In the genomic region with DNA sequence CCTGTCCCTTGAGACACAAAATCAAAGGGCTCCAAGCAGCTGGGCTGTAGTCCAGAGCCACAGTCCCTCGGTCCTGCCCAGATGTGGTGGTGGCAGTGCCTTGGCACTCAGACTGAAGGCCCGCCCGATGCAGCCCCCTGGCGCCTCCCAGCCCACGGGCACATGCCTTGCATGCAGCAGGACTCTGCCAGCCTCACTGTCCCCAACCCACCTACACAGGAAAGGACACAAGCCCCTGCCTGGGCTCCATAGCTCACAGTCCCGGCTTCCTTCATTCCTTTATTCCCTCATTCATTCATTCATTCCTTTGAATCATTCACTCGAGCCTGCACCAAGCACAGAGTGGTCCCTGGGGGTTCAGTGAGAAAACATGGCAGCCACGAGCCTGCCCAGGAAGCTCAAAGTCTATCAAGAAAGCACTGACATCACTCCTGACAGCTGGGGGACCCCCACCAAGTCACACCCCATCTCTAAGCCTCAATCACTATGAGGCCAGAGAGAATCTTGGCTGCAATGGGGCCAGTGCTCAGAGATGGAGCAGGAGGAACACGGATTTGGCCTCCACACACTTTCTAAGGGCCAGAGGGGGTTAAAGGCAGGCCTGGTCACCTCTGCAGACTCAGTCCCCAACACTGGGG, we compare ENCODE assay signal across 16 cellular contexts. TPM values are rescaled to one million over a fixed set of nuclear protein-coding genes. Genes with fewer than 3 reads are reported as not detected.
DNase-seq lines count a peak whose midpoint lies in the region; ATAC-seq and TF ChIP-seq lines count a peak whose summit lies in the region.
"Had no signal": no experiment of that assay in that cellular context is flagged by ENCODE, and none has a peak within 500 bp of the region (broad histone marks: within the 10 kb centered on the region; RNA-seq: fewer than 3 reads in every experiment).

No MANE protein-coding gene starts in this region.

- no peaks in the 10 kb centered on the region for H3K9me3 ChIP-seq in right lobe of liver
- no peaks in the 10 kb centered on the region for H3K9me3 ChIP-seq in sigmoid colon

- H3K27me3 Mint-ChIP-seq in HFFc6 (ENCODE audit: insufficient read depth) (peaks cover 1% of the 10 kb centered on the region; the same call in 1 of the 2 replicates), osteocyte (ENCODE audit: unreplicated experiment) (no peaks in the 10 kb centered on the region)

- intact Hi-C loops in right lobe of liver (cut with DNase I) (no loop called here), sigmoid colon (cut with DNase I) (no loop called here)

- no peak for TF ChIP-seq CTCF in HFFc6 (IDR thresholded peaks at IDR 0.05)
- TF ChIP-seq CTCF in right lobe of liver (IDR thresholded peaks at IDR 0.05), result no peak
- no peak for TF ChIP-seq CTCF in sigmoid colon (IDR thresholded peaks at IDR 0.05)
- TF ChIP-seq CTCF in osteocyte (IDR thresholded peaks at IDR 0.05), result no peak

- H3K4me3 ChIP-seq in right lobe of liver (no peak overlapping the region), sigmoid colon (no peak overlapping the region)
- H3K4me3 ChIP-seq: smooth muscle cell had no signal

- peak overlapping the region; percentile 7 for H3K27ac ChIP-seq in cingulate gyrus (ENCODE audit: low read depth, low read length)
- peak overlapping the region; percentile 16 to 37 (median 26) for H3K27ac ChIP-seq in right lobe of liver
- H3K27ac ChIP-seq in sigmoid colon, result peak overlapping the region; percentile 76 to 95 (median 94)
- H3K27ac ChIP-seq: WERI-Rb-1 had no signal

- H3K36me3 ChIP-seq in right lobe of liver (no peaks in the 10 kb centered on the region), sigmoid colon (no peaks in the 10 kb centered on the region)
- H3K36me3 ChIP-seq: WERI-Rb-1 had no signal

- H3K4me1 ChIP-seq in right lobe of liver (no peaks in the 10 kb centered on the region), sigmoid colon (peaks cover 0 to 98% (median 83%) of the 10 kb centered on the region in 4 donors)

- TF ChIP-seq POLR2A in right lobe of liver (IDR thresholded peaks at IDR 0.05) (no peak), sigmoid colon (IDR thresholded peaks at IDR 0.05) (no peak)

- H3K27me3 ChIP-seq in right lobe of liver (no peaks in the 10 kb centered on the region), sigmoid colon (no peaks in the 10 kb centered on the region)

- H3K9me3 Mint-ChIP-seq in HFFc6, result no peaks in the 10 kb centered on the region
- no peaks in the 10 kb centered on the region for H3K9me3 Mint-ChIP-seq in osteocyte (ENCODE audit: unreplicated experiment)

- WGBS in right lobe of liver (ENCODE audit: insufficient coverage, low coverage, low lambda C conversion rate, missing lambda C conversion rate), result 68% methylated on average over 3 of the region's 9 CpGs
- WGBS in sigmoid colon, 2 donors, result 74 to 78% methylated on average over 9 of the region's 9 CpGs

- H3K4me1 Mint-ChIP-seq in HFFc6 (ENCODE audit: low read depth), result peaks cover 50% of the 10 kb centered on the region
- peaks cover 42% of the 10 kb centered on the region for H3K4me1 Mint-ChIP-seq in osteocyte (ENCODE audit: unreplicated experiment)

- peak in 2 of 4 donors; percentile 5 to 6 for ATAC-seq in right lobe of liver

- peak overlapping the region; percentile 65; the same call in 1 of the 2 replicates for H3K27ac Mint-ChIP-seq in HFFc6
- no peak overlapping the region for H3K27ac Mint-ChIP-seq in osteocyte (ENCODE audit: unreplicated experiment)

- no peak for TF ChIP-seq EP300 in sigmoid colon (IDR thresholded peaks at IDR 0.05)

- DNase-seq in HFFc6, result no peak
- DNase-seq in right lobe of liver, result peak in 2 of 3 donors; percentile 18 to 53
- peak; percentile 67 for DNase-seq in sigmoid colon
- no peak for DNase-seq in activated effector memory CD4-positive, alpha-beta T cell treated with anti-CD3 and anti-CD28 coated beads, Interleukin-2, amount 50 U/mL, for 16 hours
- DNase-seq in islet precursor cell, result no peak
- DNase-seq in osteocyte (ENCODE audit: extremely low spot score, unreplicated experiment), result no peak
- no peak for DNase-seq in HUDEP-2 (lab: John Stamatoyannopoulos, UW; ENCODE audit: unreplicated experiment in 76 of 76)
- DNase-seq: AML-193, DND-41, HCEC 1CT, KG1, NCI-H1694, NCI-H748 treated with DMSO at 0.1 percent for 48 hours, WERI-Rb-1 had no signal

- no peak overlapping the region for H3K4me3 Mint-ChIP-seq in HFFc6
- H3K4me3 Mint-ChIP-seq in osteocyte (ENCODE audit: unreplicated experiment), result no peak overlapping the region

- H3K36me3 Mint-ChIP-seq in HFFc6 (ENCODE audit: low read depth), result no peaks in the 10 kb centered on the region
- H3K36me3 Mint-ChIP-seq in osteocyte (ENCODE audit: unreplicated experiment), result no peaks in the 10 kb centered on the region

RNA-seq across cellular contexts. Expression of gene SDC3, which starts 5.8 kb away (rescaled TPM):
- total RNA-seq in HFFc6 (2021; fragmentation: NEBNext Ultra II Directional; extraction: Animal tissue kit (Norgen Biotek cat#: 25700)), result 10 to 100 TPM; 50.9 to 60.5 (median 56.7) TPM
- total RNA-seq in right lobe of liver (10 to 100 TPM; 13.8 to 45.7 (median 16.2) TPM), sigmoid colon (10 to 100 TPM; 29.9 to 91.1 (median 50.7) TPM), osteocyte (54.4 and 63.4 TPM in 2 replicates)
- polyA plus RNA-seq in sigmoid colon, result 10 to 100 TPM in 1 of 3 donors, 1 to 10 TPM in 2; 2.4 to 29.8 (median 6.5) TPM

Comparison
In these comparisons a context has a peak if more than half of its experiments do, and no peak if none do; other contexts are left out.
1. DNase-seq: peak in right lobe of liver (2 of 3) and sigmoid colon (single experiment); none in HFFc6 (single experiment), activated effector memory CD4-positive, alpha-beta T cell treated with anti-CD3 and anti-CD28 coated beads, Interleukin-2, amount 50 U/mL, for 16 hours (single experiment), islet precursor cell (single experiment), osteocyte (single experiment) and HUDEP-2 (0 of 76).
2. H3K27ac ChIP-seq: peak in every context shown above with its lines; median percentile 94 in sigmoid colon; 26 in right lobe of liver; 7 in cingulate gyrus.